1 cellular context compared by ENCODE assay signal in the genomic region with DNA sequence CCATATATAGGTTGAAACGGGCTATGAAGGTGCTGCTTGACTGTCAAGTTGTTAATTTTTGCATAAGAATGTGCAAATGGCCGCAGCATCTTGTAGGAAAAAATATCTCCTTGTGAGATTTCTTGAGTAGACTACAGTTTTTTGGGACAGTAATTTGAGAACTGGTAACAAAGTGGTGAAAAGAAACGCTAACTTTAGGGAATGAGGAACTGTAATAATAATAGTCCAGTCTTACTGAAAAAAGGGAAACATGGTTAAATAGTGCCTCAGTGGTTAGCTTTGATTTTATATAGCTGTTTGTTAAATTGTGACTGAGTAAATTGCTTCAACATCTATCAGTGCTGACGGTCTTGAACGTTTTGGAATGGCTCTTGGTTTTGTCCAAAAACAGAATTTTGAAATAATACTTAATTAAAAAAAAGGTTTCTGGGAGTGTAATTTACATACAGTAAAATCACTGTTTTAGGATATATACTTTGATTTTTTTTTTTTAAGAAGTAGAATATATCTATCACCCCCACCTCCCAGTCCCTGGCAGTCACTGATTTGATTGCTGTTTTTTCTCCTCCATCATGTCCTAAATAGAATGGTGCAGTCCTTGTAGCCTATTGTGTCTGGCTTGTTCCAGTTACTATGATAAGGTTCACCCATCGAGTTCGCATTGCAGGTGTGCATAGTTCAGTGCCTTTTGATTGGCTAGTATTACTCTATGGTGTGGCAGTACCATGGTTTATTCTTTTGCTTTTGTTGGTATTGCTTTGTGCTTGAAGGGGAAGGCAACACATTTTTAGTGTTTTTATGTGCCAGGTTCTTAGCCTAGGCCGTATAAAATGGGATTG.
TF ChIP-seq lines count a peak whose summit lies in the region.

No MANE protein-coding gene starts in this region.

TF ChIP-seq in H1, 55 proteins besides CTCF, POLR2A, EP300 and RAD21:
- TF ChIP-seq JUND (IDR thresholded peaks at IDR 0.05; ENCODE audit: low read length) (no peak), SP2 (IDR thresholded peaks at IDR 0.05; ENCODE audit: low read length) (no peak), NANOG (IDR thresholded peaks at IDR 0.05; ENCODE audit: insufficient read depth, low read depth, low read length, poor library complexity, severe bottlenecking) (no peak), CBX5 (IDR thresholded peaks at IDR 0.05; ENCODE audit: low read depth, low read length) (no peak), SP1 (IDR thresholded peaks at IDR 0.05; ENCODE audit: low read depth, low read length) (no peak), SUZ12 (IDR thresholded peaks at IDR 0.05; ENCODE audit: low read length) (no peak), SIRT6 (IDR thresholded peaks at IDR 0.05; ENCODE audit: low read length) (no peak), TAF1 (IDR thresholded peaks at IDR 0.05; ENCODE audit: low read depth, low read length) (no peak), RNF2 (IDR thresholded peaks at IDR 0.05; ENCODE audit: borderline replicate concordance, low read depth, low read length, missing control alignments, poor library complexity, severe bottlenecking) (no peak), SAP30 (IDR thresholded peaks at IDR 0.05; ENCODE audit: insufficient read depth, insufficient replicate concordance, low read length) (no peak)
